ENCODE assay signal across 1 cellular context in the genomic region with DNA sequence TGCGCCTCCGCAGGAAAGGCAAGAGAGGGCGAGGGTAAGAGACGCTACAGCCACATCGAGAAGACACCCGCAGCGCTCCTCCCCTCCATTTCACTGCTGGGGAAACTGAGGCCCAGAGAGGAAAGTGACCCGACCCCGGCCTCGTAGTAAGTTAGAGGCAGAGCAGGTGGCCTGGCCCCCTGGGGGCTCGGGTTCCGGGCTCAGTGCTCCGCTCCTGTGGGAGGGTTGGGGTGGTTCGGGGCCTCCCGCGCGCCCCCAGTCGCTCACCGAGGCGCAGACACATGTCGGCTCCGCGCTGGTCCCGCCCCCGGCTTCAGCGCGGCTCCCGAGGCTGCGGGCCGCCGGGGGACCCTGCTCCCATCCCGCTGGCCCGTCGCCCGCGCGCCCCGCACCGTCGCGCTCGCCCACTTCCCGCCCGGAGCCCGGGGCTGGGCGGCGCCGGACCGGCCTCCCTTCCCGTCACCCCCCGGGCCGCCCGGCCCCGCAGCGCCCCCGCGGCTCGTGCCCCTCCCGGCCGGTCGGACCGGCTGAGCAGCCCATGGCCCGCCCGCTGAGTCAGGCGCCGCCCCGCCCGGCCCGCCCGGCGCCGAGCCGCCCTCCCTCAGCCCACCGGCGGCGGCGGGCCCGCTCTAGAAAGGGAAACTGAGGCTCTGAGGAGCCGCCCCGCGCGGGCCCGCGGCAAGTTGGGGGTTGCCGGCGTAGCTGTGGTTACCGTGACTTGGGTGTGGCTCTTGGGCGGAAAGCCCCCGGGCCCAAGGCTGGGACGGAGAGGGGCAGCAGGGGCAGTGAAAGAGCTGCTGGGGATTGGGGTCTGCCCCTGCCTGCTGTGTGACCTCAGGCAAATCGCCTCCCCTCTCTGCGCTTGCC.
A peak's percentile ranks its signal among the peaks of the same experiment; 100 is the strongest.
TF ChIP-seq lines count a peak whose summit lies in the region.

A gene with protein sequence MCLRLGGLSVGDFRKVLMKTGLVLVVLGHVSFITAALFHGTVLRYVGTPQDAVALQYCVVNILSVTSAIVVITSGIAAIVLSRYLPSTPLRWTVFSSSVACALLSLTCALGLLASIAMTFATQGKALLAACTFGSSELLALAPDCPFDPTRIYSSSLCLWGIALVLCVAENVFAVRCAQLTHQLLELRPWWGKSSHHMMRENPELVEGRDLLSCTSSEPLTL (minus strand): TSS at position 434 of the 867 bp plus-strand sequence. CDS start 151 bp downstream, at position 283.

TF ChIP-seq in K562, 482 proteins besides CTCF, POLR2A, EP300 and RAD21 (continued from another document and continues in another):
- TF ChIP-seq, protein P1, sequence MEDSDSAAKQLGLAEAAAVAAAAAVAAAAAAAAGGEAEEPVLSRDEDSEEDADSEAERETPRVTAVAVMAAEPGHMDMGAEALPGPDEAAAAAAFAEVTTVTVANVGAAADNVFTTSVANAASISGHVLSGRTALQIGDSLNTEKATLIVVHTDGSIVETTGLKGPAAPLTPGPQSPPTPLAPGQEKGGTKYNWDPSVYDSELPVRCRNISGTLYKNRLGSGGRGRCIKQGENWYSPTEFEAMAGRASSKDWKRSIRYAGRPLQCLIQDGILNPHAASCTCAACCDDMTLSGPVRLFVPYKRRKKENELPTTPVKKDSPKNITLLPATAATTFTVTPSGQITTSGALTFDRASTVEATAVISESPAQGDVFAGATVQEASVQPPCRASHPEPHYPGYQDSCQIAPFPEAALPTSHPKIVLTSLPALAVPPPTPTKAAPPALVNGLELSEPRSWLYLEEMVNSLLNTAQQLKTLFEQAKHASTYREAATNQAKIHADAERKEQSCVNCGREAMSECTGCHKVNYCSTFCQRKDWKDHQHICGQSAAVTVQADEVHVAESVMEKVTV (CRISPR knock-in tag; IDR thresholded peaks at IDR 0.05): no peak
- peak; percentile 54 for TF ChIP-seq RBBP5 (IDR thresholded peaks at IDR 0.05; ENCODE audit: borderline replicate concordance, insufficient read depth, low read length, poor library complexity, severe bottlenecking)
- TF ChIP-seq, protein P2, sequence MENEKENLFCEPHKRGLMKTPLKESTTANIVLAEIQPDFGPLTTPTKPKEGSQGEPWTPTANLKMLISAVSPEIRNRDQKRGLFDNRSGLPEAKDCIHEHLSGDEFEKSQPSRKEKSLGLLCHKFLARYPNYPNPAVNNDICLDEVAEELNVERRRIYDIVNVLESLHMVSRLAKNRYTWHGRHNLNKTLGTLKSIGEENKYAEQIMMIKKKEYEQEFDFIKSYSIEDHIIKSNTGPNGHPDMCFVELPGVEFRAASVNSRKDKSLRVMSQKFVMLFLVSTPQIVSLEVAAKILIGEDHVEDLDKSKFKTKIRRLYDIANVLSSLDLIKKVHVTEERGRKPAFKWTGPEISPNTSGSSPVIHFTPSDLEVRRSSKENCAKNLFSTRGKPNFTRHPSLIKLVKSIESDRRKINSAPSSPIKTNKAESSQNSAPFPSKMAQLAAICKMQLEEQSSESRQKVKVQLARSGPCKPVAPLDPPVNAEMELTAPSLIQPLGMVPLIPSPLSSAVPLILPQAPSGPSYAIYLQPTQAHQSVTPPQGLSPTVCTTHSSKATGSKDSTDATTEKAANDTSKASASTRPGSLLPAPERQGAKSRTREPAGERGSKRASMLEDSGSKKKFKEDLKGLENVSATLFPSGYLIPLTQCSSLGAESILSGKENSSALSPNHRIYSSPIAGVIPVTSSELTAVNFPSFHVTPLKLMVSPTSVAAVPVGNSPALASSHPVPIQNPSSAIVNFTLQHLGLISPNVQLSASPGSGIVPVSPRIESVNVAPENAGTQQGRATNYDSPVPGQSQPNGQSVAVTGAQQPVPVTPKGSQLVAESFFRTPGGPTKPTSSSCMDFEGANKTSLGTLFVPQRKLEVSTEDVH (IDR thresholded peaks at IDR 0.05; ENCODE audit: low read depth, partially characterized antibody): no peak
- TF ChIP-seq ZFX (CRISPR knock-in tag; IDR thresholded peaks at IDR 0.05): peak; percentile 60
- TF ChIP-seq NONO (IDR thresholded peaks at IDR 0.05; ENCODE audit: low read depth in 2 of 2, low read length in 1 of 2): peak in 1 of 2 experiments; percentile 80; a peak in 1 of 4 replicates
- no peak for TF ChIP-seq ZNF354B (CRISPR knock-in tag; IDR thresholded peaks at IDR 0.05)
- TF ChIP-seq ZNF707 (CRISPR knock-in tag; conservative IDR thresholded peaks at IDR 0.05): no peak
- no peak for TF ChIP-seq SRSF7 (optimal IDR thresholded peaks at IDR 0.05; ENCODE audit: low read depth, low read length)
- TF ChIP-seq, protein P3, sequence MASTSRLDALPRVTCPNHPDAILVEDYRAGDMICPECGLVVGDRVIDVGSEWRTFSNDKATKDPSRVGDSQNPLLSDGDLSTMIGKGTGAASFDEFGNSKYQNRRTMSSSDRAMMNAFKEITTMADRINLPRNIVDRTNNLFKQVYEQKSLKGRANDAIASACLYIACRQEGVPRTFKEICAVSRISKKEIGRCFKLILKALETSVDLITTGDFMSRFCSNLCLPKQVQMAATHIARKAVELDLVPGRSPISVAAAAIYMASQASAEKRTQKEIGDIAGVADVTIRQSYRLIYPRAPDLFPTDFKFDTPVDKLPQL (IDR thresholded peaks at IDR 0.05; ENCODE audit: extremely low read depth, insufficient read length): no peak
- TF ChIP-seq ZBTB17 (CRISPR knock-in tag; IDR thresholded peaks at IDR 0.05): 0 out of 2 replicates have a peak, but pooled peaks have one; percentile 16
- TF ChIP-seq, protein P4, sequence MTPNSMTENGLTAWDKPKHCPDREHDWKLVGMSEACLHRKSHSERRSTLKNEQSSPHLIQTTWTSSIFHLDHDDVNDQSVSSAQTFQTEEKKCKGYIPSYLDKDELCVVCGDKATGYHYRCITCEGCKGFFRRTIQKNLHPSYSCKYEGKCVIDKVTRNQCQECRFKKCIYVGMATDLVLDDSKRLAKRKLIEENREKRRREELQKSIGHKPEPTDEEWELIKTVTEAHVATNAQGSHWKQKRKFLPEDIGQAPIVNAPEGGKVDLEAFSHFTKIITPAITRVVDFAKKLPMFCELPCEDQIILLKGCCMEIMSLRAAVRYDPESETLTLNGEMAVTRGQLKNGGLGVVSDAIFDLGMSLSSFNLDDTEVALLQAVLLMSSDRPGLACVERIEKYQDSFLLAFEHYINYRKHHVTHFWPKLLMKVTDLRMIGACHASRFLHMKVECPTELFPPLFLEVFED (CRISPR knock-in tag; conservative IDR thresholded peaks at IDR 0.05): no peak
- TF ChIP-seq FOSL1 (tag; conservative IDR thresholded peaks at IDR 0.05): peak; percentile 64; the same call in 1 of the 2 replicates
- TF ChIP-seq ZFP1 (CRISPR knock-in tag; IDR thresholded peaks at IDR 0.05): no peak
- TF ChIP-seq ERF (CRISPR knock-in tag; IDR thresholded peaks at IDR 0.05): peak; percentile 59; the same call in 1 of the 2 replicates
- TF ChIP-seq MYC (IDR thresholded peaks at IDR 0.05; ENCODE audit: low read depth, low read length): 0 out of 2 replicates have a peak, but pooled peaks have one; percentile 36
- no peak for TF ChIP-seq MYC (CRISPR knock-in tag; IDR thresholded peaks at IDR 0.05; ENCODE audit: borderline replicate concordance, low read depth)
- TF ChIP-seq, protein P5, sequence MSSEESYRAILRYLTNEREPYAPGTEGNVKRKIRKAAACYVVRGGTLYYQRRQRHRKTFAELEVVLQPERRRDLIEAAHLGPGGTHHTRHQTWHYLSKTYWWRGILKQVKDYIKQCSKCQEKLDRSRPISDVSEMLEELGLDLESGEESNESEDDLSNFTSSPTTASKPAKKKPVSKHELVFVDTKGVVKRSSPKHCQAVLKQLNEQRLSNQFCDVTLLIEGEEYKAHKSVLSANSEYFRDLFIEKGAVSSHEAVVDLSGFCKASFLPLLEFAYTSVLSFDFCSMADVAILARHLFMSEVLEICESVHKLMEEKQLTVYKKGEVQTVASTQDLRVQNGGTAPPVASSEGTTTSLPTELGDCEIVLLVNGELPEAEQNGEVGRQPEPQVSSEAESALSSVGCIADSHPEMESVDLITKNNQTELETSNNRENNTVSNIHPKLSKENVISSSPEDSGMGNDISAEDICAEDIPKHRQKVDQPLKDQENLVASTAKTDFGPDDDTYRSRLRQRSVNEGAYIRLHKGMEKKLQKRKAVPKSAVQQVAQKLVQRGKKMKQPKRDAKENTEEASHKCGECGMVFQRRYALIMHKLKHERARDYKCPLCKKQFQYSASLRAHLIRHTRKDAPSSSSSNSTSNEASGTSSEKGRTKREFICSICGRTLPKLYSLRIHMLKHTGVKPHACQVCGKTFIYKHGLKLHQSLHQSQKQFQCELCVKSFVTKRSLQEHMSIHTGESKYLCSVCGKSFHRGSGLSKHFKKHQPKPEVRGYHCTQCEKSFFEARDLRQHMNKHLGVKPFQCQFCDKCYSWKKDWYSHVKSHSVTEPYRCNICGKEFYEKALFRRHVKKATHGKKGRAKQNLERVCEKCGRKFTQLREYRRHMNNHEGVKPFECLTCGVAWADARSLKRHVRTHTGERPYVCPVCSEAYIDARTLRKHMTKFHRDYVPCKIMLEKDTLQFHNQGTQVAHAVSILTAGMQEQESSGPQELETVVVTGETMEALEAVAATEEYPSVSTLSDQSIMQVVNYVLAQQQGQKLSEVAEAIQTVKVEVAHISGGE (CRISPR knock-in tag; IDR thresholded peaks at IDR 0.05): peak in 1 of 3 experiments; percentile 37; a peak in 1 of 6 replicates
- TF ChIP-seq NR2C1 (IDR thresholded peaks at IDR 0.05): no peak
- no peak for TF ChIP-seq NR2C1 (tag; IDR thresholded peaks at IDR 0.05)
- TF ChIP-seq ZC3H8 (IDR thresholded peaks at IDR 0.05): no peak
- TF ChIP-seq, protein P6, sequence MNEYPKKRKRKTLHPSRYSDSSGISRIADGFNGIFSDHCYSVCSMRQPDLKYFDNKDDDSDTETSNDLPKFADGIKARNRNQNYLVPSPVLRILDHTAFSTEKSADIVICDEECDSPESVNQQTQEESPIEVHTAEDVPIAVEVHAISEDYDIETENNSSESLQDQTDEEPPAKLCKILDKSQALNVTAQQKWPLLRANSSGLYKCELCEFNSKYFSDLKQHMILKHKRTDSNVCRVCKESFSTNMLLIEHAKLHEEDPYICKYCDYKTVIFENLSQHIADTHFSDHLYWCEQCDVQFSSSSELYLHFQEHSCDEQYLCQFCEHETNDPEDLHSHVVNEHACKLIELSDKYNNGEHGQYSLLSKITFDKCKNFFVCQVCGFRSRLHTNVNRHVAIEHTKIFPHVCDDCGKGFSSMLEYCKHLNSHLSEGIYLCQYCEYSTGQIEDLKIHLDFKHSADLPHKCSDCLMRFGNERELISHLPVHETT (CRISPR knock-in tag; conservative IDR thresholded peaks at IDR 0.05 in 1 of 2, IDR thresholded peaks at IDR 0.05 in 1 of 2): peak in 1 of 2 experiments; percentile 84; a peak in 1 of 4 replicates
- peak; percentile 89 for TF ChIP-seq KDM2B (CRISPR knock-in tag; IDR thresholded peaks at IDR 0.05)
- TF ChIP-seq CCNT2 (IDR thresholded peaks at IDR 0.05; ENCODE audit: borderline replicate concordance, extremely low read depth, insufficient read length, low read depth, low read length): peak; percentile 65
- TF ChIP-seq, protein P7, sequence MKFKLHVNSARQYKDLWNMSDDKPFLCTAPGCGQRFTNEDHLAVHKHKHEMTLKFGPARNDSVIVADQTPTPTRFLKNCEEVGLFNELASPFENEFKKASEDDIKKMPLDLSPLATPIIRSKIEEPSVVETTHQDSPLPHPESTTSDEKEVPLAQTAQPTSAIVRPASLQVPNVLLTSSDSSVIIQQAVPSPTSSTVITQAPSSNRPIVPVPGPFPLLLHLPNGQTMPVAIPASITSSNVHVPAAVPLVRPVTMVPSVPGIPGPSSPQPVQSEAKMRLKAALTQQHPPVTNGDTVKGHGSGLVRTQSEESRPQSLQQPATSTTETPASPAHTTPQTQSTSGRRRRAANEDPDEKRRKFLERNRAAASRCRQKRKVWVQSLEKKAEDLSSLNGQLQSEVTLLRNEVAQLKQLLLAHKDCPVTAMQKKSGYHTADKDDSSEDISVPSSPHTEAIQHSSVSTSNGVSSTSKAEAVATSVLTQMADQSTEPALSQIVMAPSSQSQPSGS (CRISPR knock-in tag; IDR thresholded peaks at IDR 0.05): 0 out of 2 replicates have a peak, but pooled peaks have one; percentile 18
- TF ChIP-seq SETDB1 (IDR thresholded peaks at IDR 0.05; ENCODE audit: low read length): no peak
- TF ChIP-seq ZKSCAN1 (IDR thresholded peaks at IDR 0.05; ENCODE audit: low read depth, low read length): no peak
- peak; percentile 83; the same call in 1 of the 2 replicates for TF ChIP-seq PHF8 (IDR thresholded peaks at IDR 0.05; ENCODE audit: borderline replicate concordance, low read length)
- TF ChIP-seq ZNF589 (CRISPR knock-in tag; IDR thresholded peaks at IDR 0.05; ENCODE audit: low read depth): 0 out of 2 replicates have a peak, but pooled peaks have one; percentile 38
- TF ChIP-seq, protein P8, sequence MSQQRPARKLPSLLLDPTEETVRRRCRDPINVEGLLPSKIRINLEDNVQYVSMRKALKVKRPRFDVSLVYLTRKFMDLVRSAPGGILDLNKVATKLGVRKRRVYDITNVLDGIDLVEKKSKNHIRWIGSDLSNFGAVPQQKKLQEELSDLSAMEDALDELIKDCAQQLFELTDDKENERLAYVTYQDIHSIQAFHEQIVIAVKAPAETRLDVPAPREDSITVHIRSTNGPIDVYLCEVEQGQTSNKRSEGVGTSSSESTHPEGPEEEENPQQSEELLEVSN (IDR thresholded peaks at IDR 0.05; ENCODE audit: borderline replicate concordance in 1 of 2, extremely low read depth in 1 of 2, insufficient read depth in 1 of 2, insufficient read length in 1 of 2, low read depth in 1 of 2, low read length in 1 of 2, poor library complexity in 1 of 2, severe bottlenecking in 1 of 2): peak; percentile 81 to 94
- TF ChIP-seq, protein P9, sequence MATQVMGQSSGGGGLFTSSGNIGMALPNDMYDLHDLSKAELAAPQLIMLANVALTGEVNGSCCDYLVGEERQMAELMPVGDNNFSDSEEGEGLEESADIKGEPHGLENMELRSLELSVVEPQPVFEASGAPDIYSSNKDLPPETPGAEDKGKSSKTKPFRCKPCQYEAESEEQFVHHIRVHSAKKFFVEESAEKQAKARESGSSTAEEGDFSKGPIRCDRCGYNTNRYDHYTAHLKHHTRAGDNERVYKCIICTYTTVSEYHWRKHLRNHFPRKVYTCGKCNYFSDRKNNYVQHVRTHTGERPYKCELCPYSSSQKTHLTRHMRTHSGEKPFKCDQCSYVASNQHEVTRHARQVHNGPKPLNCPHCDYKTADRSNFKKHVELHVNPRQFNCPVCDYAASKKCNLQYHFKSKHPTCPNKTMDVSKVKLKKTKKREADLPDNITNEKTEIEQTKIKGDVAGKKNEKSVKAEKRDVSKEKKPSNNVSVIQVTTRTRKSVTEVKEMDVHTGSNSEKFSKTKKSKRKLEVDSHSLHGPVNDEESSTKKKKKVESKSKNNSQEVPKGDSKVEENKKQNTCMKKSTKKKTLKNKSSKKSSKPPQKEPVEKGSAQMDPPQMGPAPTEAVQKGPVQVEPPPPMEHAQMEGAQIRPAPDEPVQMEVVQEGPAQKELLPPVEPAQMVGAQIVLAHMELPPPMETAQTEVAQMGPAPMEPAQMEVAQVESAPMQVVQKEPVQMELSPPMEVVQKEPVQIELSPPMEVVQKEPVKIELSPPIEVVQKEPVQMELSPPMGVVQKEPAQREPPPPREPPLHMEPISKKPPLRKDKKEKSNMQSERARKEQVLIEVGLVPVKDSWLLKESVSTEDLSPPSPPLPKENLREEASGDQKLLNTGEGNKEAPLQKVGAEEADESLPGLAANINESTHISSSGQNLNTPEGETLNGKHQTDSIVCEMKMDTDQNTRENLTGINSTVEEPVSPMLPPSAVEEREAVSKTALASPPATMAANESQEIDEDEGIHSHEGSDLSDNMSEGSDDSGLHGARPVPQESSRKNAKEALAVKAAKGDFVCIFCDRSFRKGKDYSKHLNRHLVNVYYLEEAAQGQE (CRISPR knock-in tag; IDR thresholded peaks at IDR 0.05; ENCODE audit: low read depth): 0 out of 2 replicates have a peak, but pooled peaks have one; percentile 48
- TF ChIP-seq KDM5B (IDR thresholded peaks at IDR 0.05; ENCODE audit: insufficient replicate concordance, low read depth, low read length): peak; percentile 58
- TF ChIP-seq PHB (CRISPR knock-in tag; IDR thresholded peaks at IDR 0.05): 0 out of 2 replicates have a peak, but pooled peaks have one; percentile 90
- TF ChIP-seq L3MBTL2 (IDR thresholded peaks at IDR 0.05): peak; percentile 88
- peak; percentile 5 for TF ChIP-seq NEUROD1 (IDR thresholded peaks at IDR 0.05; ENCODE audit: borderline replicate concordance, low read depth, low read length, partially characterized antibody)
- TF ChIP-seq DACH1 (IDR thresholded peaks at IDR 0.05; ENCODE audit: partially characterized antibody): no peak
- TF ChIP-seq MYNN (IDR thresholded peaks at IDR 0.05): no peak
- no peak for TF ChIP-seq MYNN (CRISPR knock-in tag; IDR thresholded peaks at IDR 0.05)
